ENCODE assay signal across 8 cellular contexts in genomic region chr16:68417711-68418301, GRCh38. TPM values are rescaled to one million over a fixed set of nuclear protein-coding genes. Genes with fewer than 3 reads are reported as not detected.
DNase-seq lines count a peak whose midpoint lies in the region; ATAC-seq and TF ChIP-seq lines count a peak whose summit lies in the region.

No MANE protein-coding gene starts in this region.

- H3K4me1 ChIP-seq in left lung: peaks cover 3 to 21% of the 10 kb centered on the region in 2 donors

- H3K27me3 ChIP-seq in left lung: no peaks in the 10 kb centered on the region

- peaks cover 35% of the 10 kb centered on the region for H3K4me1 Mint-ChIP-seq in stimulated activated naive CD8-positive, alpha-beta T cell treated with anti-CD3 and anti-CD28 coated beads, Interleukin-15, Interleukin-2, amounts not matched to agents 100 ng/mL and 50 ng/mL, for 24 hours (ENCODE audit: low read depth)
- no peaks in the 10 kb centered on the region for H3K4me1 Mint-ChIP-seq in osteocyte (ENCODE audit: unreplicated experiment)

- H3K36me3 Mint-ChIP-seq in stimulated activated naive CD8-positive, alpha-beta T cell treated with anti-CD3 and anti-CD28 coated beads, Interleukin-15, Interleukin-2, amounts not matched to agents 100 ng/mL and 50 ng/mL, for 24 hours (ENCODE audit: low read depth): no peaks in the 10 kb centered on the region
- no peaks in the 10 kb centered on the region for H3K36me3 Mint-ChIP-seq in osteocyte (ENCODE audit: unreplicated experiment)

- peak overlapping the region; percentile 55 for H3K4me3 Mint-ChIP-seq in stimulated activated naive CD8-positive, alpha-beta T cell treated with anti-CD3 and anti-CD28 coated beads, Interleukin-15, Interleukin-2, amounts not matched to agents 100 ng/mL and 50 ng/mL, for 24 hours
- H3K4me3 Mint-ChIP-seq in osteocyte (ENCODE audit: unreplicated experiment): no peak overlapping the region

- H3K4me3 ChIP-seq in left lung: no peak overlapping the region

- H3K36me3 ChIP-seq in left lung: no peaks in the 10 kb centered on the region

- H3K27ac Mint-ChIP-seq in stimulated activated naive CD8-positive, alpha-beta T cell treated with anti-CD3 and anti-CD28 coated beads, Interleukin-15, Interleukin-2, amounts not matched to agents 100 ng/mL and 50 ng/mL, for 24 hours: peak overlapping the region; percentile 68
- no peak overlapping the region for H3K27ac Mint-ChIP-seq in osteocyte (ENCODE audit: unreplicated experiment)

- no peaks in the 10 kb centered on the region for H3K9me3 Mint-ChIP-seq in stimulated activated naive CD8-positive, alpha-beta T cell treated with anti-CD3 and anti-CD28 coated beads, Interleukin-15, Interleukin-2, amounts not matched to agents 100 ng/mL and 50 ng/mL, for 24 hours
- no peaks in the 10 kb centered on the region for H3K9me3 Mint-ChIP-seq in osteocyte (ENCODE audit: unreplicated experiment)

- intact Hi-C loops in left lung (cut with DNase I): no loop called here

- TF ChIP-seq CTCF in left lung (IDR thresholded peaks at IDR 0.05) (no peak), osteocyte (IDR thresholded peaks at IDR 0.05) (no peak)

- peak overlapping the region; percentile 76 to 78 for H3K27ac ChIP-seq in left lung

- ATAC-seq in GM18858 (IDR thresholded peaks at IDR 0.05; ENCODE audit: unreplicated experiment) (peak; percentile 71), HG02943 (IDR thresholded peaks at IDR 0.05; ENCODE audit: low read depth, unreplicated experiment) (peak; percentile 74), left lung (peak; percentile 46)

- no peaks in the 10 kb centered on the region for H3K27me3 Mint-ChIP-seq in stimulated activated naive CD8-positive, alpha-beta T cell treated with anti-CD3 and anti-CD28 coated beads, Interleukin-15, Interleukin-2, amounts not matched to agents 100 ng/mL and 50 ng/mL, for 24 hours
- H3K27me3 Mint-ChIP-seq in osteocyte (ENCODE audit: unreplicated experiment): peaks cover 33% of the 10 kb centered on the region

- DNase-seq in NCI-H69 (lab: John Stamatoyannopoulos, UW) (peak; percentile 88), activated T-cell treated with anti-CD3 and anti-CD28 coated beads for 48 hours (ENCODE audit: low read depth) (peak; percentile 38), left lung (peak in 1 of 2 donors; percentile 66), NOMO-1 treated with dmso at 0.1 percent for 144 hours (lab: John Stamatoyannopoulos, UW; ENCODE audit: unreplicated experiment) (no peak), osteocyte (ENCODE audit: extremely low spot score, unreplicated experiment) (no peak)

- no peaks in the 10 kb centered on the region for H3K9me3 ChIP-seq in left lung

RNA-seq across cellular contexts. Expression of gene SMPD3, which starts 30.5 kb away (rescaled TPM):
- 1 to 10 TPM in 1 of 2 donors, under 1 TPM in 1; 0.79 to 2.3 TPM for total RNA-seq in left lung
- total RNA-seq in osteocyte: not detected in 2 replicates

Comparison
In these comparisons a context has a peak if more than half of its experiments do, and no peak if none do; other contexts are left out.
1. DNase-seq: peak in NCI-H69 (single experiment) and activated T-cell treated with anti-CD3 and anti-CD28 coated beads for 48 hours (single experiment); none in NOMO-1 treated with dmso at 0.1 percent for 144 hours (single experiment) and osteocyte (single experiment).
2. Peak in every context shown above with its lines, with median percentiles within 50 percentile points of each other: ATAC-seq.